8 cellular contexts compared by ENCODE assay signal in genomic region chr5:1536298-1537165, GRCh38. TPM values are rescaled to one million over a fixed set of nuclear protein-coding genes. Genes with fewer than 3 reads are reported as not detected.
A peak's percentile ranks its signal among the peaks of the same experiment; 100 is the strongest.
DNase-seq lines count a peak whose midpoint lies in the region; ATAC-seq, FAIRE-seq and TF ChIP-seq lines count a peak whose summit lies in the region.

No MANE protein-coding gene starts in this region.

- CTCF ChIA-PET in AG04450 (lab: Charles Lee), result interaction anchor here (0.8 to 1.4 kb wide), 2 partner anchors 14 to 56 kb away, joined by 3 to 4 read pairs; no protein-coding TSS in a partner anchor

- POLR2A ChIA-PET in AG04450 (lab: Yijun Ruan, JAX), result no interaction called here

- H3K4me3 ChIP-seq in AG04450 (ENCODE audit: low read depth, low read length), result peak overlapping the region; percentile 11; the same call in 1 of the 2 replicates

- no peak overlapping the region for H3K27ac ChIP-seq in AG04450 (ENCODE audit: low read depth, low read length)

- peaks cover 10% of the 10 kb centered on the region for H3K9me3 ChIP-seq in AG04450 (ENCODE audit: control insufficient read depth, insufficient read depth, low read length)

- no peak for DNase-seq in AG04450 (ENCODE audit: low read depth, low spot score)
- DNase-seq in HT1080 (ENCODE audit: low read depth), result peak; percentile 26
- peak; percentile 51 for DNase-seq in activated CD8-positive, alpha-beta memory T cell treated with anti-CD3 and anti-CD28 coated beads, Interleukin-2, amount 50 U/mL, for 1 hour (ENCODE audit: extremely low read depth)
- DNase-seq in germinal center (ENCODE audit: low spot score), result peak; percentile 78
- DNase-seq in stimulated activated CD4-positive, alpha-beta T cell treated with anti-CD3 and anti-CD28 coated beads, Interleukin-2, amount 100 ng/mL, for 48 hours, result peak; percentile 52 to 58
- DNase-seq in GOT3 (lab: John Stamatoyannopoulos, UW), result no peak
- no peak for DNase-seq in frontal cortex (ENCODE audit: low spot score in 2 of 2)

- FAIRE-seq in frontal cortex (lab: Jason Lieb, UNC), result no peak

- TF ChIP-seq CTCF in AG04450 (IDR thresholded peaks at IDR 0.05; ENCODE audit: low read depth, low read length), result no peak

- H3K27me3 ChIP-seq in AG04450 (ENCODE audit: control insufficient read depth, insufficient read depth, low read length), result peaks cover 22% of the 10 kb centered on the region

- peak; percentile 98 for ATAC-seq in GM19463 (IDR thresholded peaks at IDR 0.05; ENCODE audit: unreplicated experiment)

RNA-seq across cellular contexts. Expression of gene LPCAT1, which starts 12.8 kb away (rescaled TPM):
- 23.4 and 23.5 TPM in 2 replicates for polyA plus RNA-seq in AG04450 (2011; rRNA removed)
- polyA minus RNA-seq in AG04450 (2011; rRNA and poly(A)+ RNA removed), result 18.9 and 26.5 TPM in 2 replicates
- total RNA-seq in HT1080 (2014; rRNA removed; shearing (Covaris generic)), result 53.3 and 58.5 TPM in 2 replicates
- 57.9 and 62.1 TPM in 2 replicates for polyA plus RNA-seq in HT1080 (2015; cell fraction: cytosol; rRNA removed)
- polyA plus RNA-seq in HT1080 (2015; cell fraction: nucleus; rRNA removed), result 62.2 and 77.1 TPM in 2 replicates
- 127 TPM for total RNA-seq in frontal cortex

Comparison
In these comparisons a context has a peak if more than half of its experiments do, and no peak if none do; other contexts are left out.
1. DNase-seq: peak in HT1080 (single experiment), activated CD8-positive, alpha-beta memory T cell treated with anti-CD3 and anti-CD28 coated beads, Interleukin-2, amount 50 U/mL, for 1 hour (single experiment), germinal center (single experiment) and stimulated activated CD4-positive, alpha-beta T cell treated with anti-CD3 and anti-CD28 coated beads, Interleukin-2, amount 100 ng/mL, for 48 hours (2 of 2); none in AG04450 (single experiment), GOT3 (single experiment) and frontal cortex (0 of 2).